Comparison of ENCODE assay signal across 8 cellular contexts in the genomic region with DNA sequence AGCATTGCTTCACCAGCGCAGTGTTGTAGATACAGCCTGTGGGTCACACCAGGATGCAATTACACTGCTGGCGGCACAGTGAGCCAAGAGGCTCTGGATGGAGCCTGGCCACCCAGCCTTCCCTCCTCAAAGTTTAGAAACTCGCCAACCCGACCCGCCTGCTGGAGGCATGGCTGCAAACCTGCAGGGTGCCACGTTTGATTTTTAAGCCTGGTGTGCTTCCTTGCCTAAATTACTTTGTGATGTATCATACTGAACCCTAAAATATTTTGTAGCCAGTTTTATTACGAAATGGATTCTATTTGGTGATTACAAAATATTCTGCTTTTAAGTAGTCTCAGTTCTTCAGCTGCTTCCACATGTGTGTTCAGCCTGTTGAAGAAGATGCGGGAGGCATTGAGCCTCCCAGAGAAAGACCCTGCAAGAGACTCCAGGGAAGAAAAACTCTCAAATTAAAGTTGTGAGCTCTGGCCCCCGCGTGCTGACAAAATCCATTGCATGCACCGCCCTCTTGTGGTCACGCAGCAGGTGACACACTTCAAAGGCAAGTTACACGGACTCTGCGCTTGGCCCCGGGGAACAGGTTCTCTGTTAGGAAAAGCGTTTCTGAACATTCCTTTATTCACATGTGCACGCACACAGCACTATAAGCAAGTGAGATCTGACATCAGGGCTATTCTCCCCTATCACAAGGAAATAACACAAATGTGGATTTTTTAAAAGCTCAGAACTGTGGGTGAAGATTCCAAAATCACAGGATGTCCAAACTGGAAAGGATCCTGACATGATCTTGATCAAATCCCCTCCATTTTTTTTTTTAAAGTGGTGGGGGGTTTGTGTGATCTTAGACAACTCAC.
DNase-seq lines count a peak whose midpoint lies in the region; ATAC-seq and TF ChIP-seq lines count a peak whose summit lies in the region.

No MANE protein-coding gene starts in this region.

- H3K4me3 ChIP-seq in endodermal cell (ENCODE audit: low read length) (no peak overlapping the region), mucosa of descending colon (no peak overlapping the region)

- CTCF ChIA-PET in activated CD4-positive, alpha-beta memory T cell treated with anti-CD3 and anti-CD28 coated beads for 36 hours (lab: Charles Lee): interaction anchor here (0.6 to 2.6 kb wide), 16 partner anchors 9 to 428 kb away, joined by 3 to 14 read pairs (median 4); no protein-coding TSS in a partner anchor

- no peak overlapping the region for H3K9ac ChIP-seq in endodermal cell (ENCODE audit: extremely low read depth, low read length, poor library complexity, severe bottlenecking)

- H3K27me3 ChIP-seq in endodermal cell (ENCODE audit: control insufficient read depth, insufficient read depth, low read length, poor library complexity, severe bottlenecking): no peaks in the 10 kb centered on the region

- intact Hi-C loops in activated CD4-positive, alpha-beta memory T cell treated with anti-CD3 and anti-CD28 coated beads for 36 hours (cut with micrococcal nuclease): loop anchor here (1.0 to 5.0 kb wide), 3 partner anchors 63 to 414 kb away; no protein-coding TSS in a partner anchor
- intact Hi-C loops in mucosa of descending colon (cut with DNase I, micrococcal nuclease): loop anchor here in 1 of 2 donors (10.0 kb wide), 1 partner anchor 420 kb away; no protein-coding TSS in a partner anchor

- no peaks in the 10 kb centered on the region for H3K9me3 Mint-ChIP-seq in activated CD4-positive, alpha-beta memory T cell treated with anti-CD3 and anti-CD28 coated beads for 36 hours
- H3K9me3 Mint-ChIP-seq in endodermal cell: peaks cover 6% of the 10 kb centered on the region

- POLR2A ChIA-PET in activated CD4-positive, alpha-beta memory T cell treated with anti-CD3 and anti-CD28 coated beads for 36 hours (lab: Charles Lee): no interaction called here

- no peak overlapping the region for H3K27ac ChIP-seq in endodermal cell (ENCODE audit: low read depth, low read length)

- H3K36me3 ChIP-seq in endodermal cell (ENCODE audit: control insufficient read depth, insufficient read depth, low read length) (no peaks in the 10 kb centered on the region), mucosa of descending colon (ENCODE audit: low read depth) (no peaks in the 10 kb centered on the region)

- DNase-seq in ACHN (peak; percentile 55), GM19238 (ENCODE audit: insufficient read length, low spot score) (peak; percentile 35), NCI-H510A (lab: John Stamatoyannopoulos, UW) (peak; percentile 16), endodermal cell (peak; percentile 86), mucosa of descending colon (peak in 2 of 3 donors; percentile 65 to 66)
- DNase-seq in activated CD4-positive, alpha-beta memory T cell treated with anti-CD3 and anti-CD28 coated beads for 36 hours: peak; percentile 69
- peak; percentile 40 to 44 for DNase-seq in stimulated activated CD8-positive, alpha-beta memory T cell treated with anti-CD3 and anti-CD28 coated beads, Interleukin-2, amount 100 ng/mL, for 48 hours (ENCODE audit: low read depth in 2 of 2)

- in situ Hi-C loops in ACHN (cut with HindIII; ENCODE audit: low pct_ligation_motif_present, low pct_unique_long_range_greater_than_20kb, low sequenced_read_pairs): no loop called here

- no peak overlapping the region for H3K4me3 Mint-ChIP-seq in activated CD4-positive, alpha-beta memory T cell treated with anti-CD3 and anti-CD28 coated beads for 36 hours
- no peak overlapping the region for H3K4me3 Mint-ChIP-seq in endodermal cell

- H3K27me3 Mint-ChIP-seq in activated CD4-positive, alpha-beta memory T cell treated with anti-CD3 and anti-CD28 coated beads for 36 hours: peaks cover 7% of the 10 kb centered on the region
- H3K27me3 Mint-ChIP-seq in endodermal cell (ENCODE audit: insufficient read depth): peaks cover 2% of the 10 kb centered on the region

- TF ChIP-seq CTCF in endodermal cell (conservative IDR thresholded peaks at IDR 0.05) (peak; percentile 94), mucosa of descending colon (IDR thresholded peaks at IDR 0.05) (peak; percentile 75)

- 42 to 50% methylated on average over 17 of the region's 17 CpGs for WGBS in endodermal cell (ENCODE audit: insufficient coverage in 1 of 2, insufficient read length in 1 of 2), 2 experiments

- no peaks in the 10 kb centered on the region for H3K36me3 Mint-ChIP-seq in activated CD4-positive, alpha-beta memory T cell treated with anti-CD3 and anti-CD28 coated beads for 36 hours
- H3K36me3 Mint-ChIP-seq in endodermal cell (ENCODE audit: low read depth): no peaks in the 10 kb centered on the region

- H3K4me1 Mint-ChIP-seq in activated CD4-positive, alpha-beta memory T cell treated with anti-CD3 and anti-CD28 coated beads for 36 hours (ENCODE audit: low read depth): no peaks in the 10 kb centered on the region
- H3K4me1 Mint-ChIP-seq in endodermal cell: no peaks in the 10 kb centered on the region

- ATAC-seq in mucosa of descending colon: peak; percentile 64
- no peak for ATAC-seq in HG02759 (IDR thresholded peaks at IDR 0.05; ENCODE audit: unreplicated experiment)

- H3K9me3 ChIP-seq in endodermal cell (ENCODE audit: control insufficient read depth, low read length) (no peaks in the 10 kb centered on the region), mucosa of descending colon (no peaks in the 10 kb centered on the region)

- no peaks in the 10 kb centered on the region for H3K4me1 ChIP-seq in endodermal cell (ENCODE audit: control insufficient read depth, insufficient read depth, low read length)
- no peaks in the 10 kb centered on the region for H3K4me1 ChIP-seq in mucosa of descending colon (ENCODE audit: low read depth)

- H3K27ac Mint-ChIP-seq in activated CD4-positive, alpha-beta memory T cell treated with anti-CD3 and anti-CD28 coated beads for 36 hours: no peak overlapping the region
- H3K27ac Mint-ChIP-seq in endodermal cell: no peak overlapping the region

Comparison
In these comparisons a context has a peak if more than half of its experiments do, and no peak if none do; other contexts are left out.
1. DNase-seq: peak in every context shown above with its lines; median percentile 86 in endodermal cell; 69 in activated CD4-positive, alpha-beta memory T cell treated with anti-CD3 and anti-CD28 coated beads for 36 hours; 66 in mucosa of descending colon; 55 in ACHN; 42 in stimulated activated CD8-positive, alpha-beta memory T cell treated with anti-CD3 and anti-CD28 coated beads, Interleukin-2, amount 100 ng/mL, for 48 hours; 35 in GM19238; 16 in NCI-H510A.